ENCODE assay signal across 15 cellular contexts in genomic region chr3:190301591-190301990, GRCh38. TPM values are rescaled to one million over a fixed set of nuclear protein-coding genes. Genes with fewer than 3 reads are reported as not detected.
A peak's percentile ranks its signal among the peaks of the same experiment; 100 is the strongest.
DNase-seq lines count a peak whose midpoint lies in the region; FAIRE-seq and TF ChIP-seq lines count a peak whose summit lies in the region.
"Had no signal": no experiment of that assay in that cellular context is flagged by ENCODE, and none has a peak within 500 bp of the region (broad histone marks: within the 10 kb centered on the region; RNA-seq: fewer than 3 reads in every experiment).

No MANE protein-coding gene starts in this region.

- H3F3A ChIP-seq in GM23248 (ENCODE audit: insufficient read depth): no peaks in the 10 kb centered on the region

- no peaks in the 10 kb centered on the region for H3K36me3 Mint-ChIP-seq in chondrocyte (ENCODE audit: low read depth)

- H3K27me3 Mint-ChIP-seq in chondrocyte (ENCODE audit: low read depth): no peaks in the 10 kb centered on the region

- peak overlapping the region; percentile 57 for H3K27ac Mint-ChIP-seq in chondrocyte (ENCODE audit: unreplicated experiment)

- no peaks in the 10 kb centered on the region for H3K79me2 ChIP-seq in GM23248 (ENCODE audit: insufficient read depth)

- no peak overlapping the region for H3K4me2 ChIP-seq in GM23248 (ENCODE audit: unreplicated experiment)

- no peak for FAIRE-seq in RCC 7860 (lab: Jason Lieb, UNC)
- FAIRE-seq: kidney had no signal

- 23 to 28% methylated on average over 3 of the region's 3 CpGs for WGBS in GM23248 (ENCODE audit: low coverage in 1 of 2, low lambda C conversion rate in 2 of 2, missing lambda C conversion rate in 2 of 2), 2 experiments

- H3K4me1 ChIP-seq in GM23248 (ENCODE audit: insufficient read depth): peaks cover 36% of the 10 kb centered on the region

- H2AFZ ChIP-seq in GM23248: peak overlapping the region; percentile 59

- no peak overlapping the region for H3K4me3 Mint-ChIP-seq in chondrocyte (ENCODE audit: unreplicated experiment)

- no peak overlapping the region for H3K4me3 ChIP-seq in GM23248

- H4K20me1 ChIP-seq in GM23248 (ENCODE audit: insufficient read depth): no peaks in the 10 kb centered on the region

- H3K36me3 ChIP-seq in GM23248 (ENCODE audit: low read depth): no peaks in the 10 kb centered on the region

- DNase-seq in AML-193 (lab: John Stamatoyannopoulos, UW): peak; percentile 31 to 50
- no peak for DNase-seq in GM23248
- peak; percentile 31 for DNase-seq in SIG-M5 treated with dmso at 0.1 percent for 504 hours (lab: John Stamatoyannopoulos, UW; ENCODE audit: unreplicated experiment)
- no peak for DNase-seq in chondrocyte (ENCODE audit: low spot score)
- DNase-seq in RCC 7860 (ENCODE audit: low spot score): no peak
- no peak for DNase-seq in hepatic stellate cell (ENCODE audit: low spot score)
- DNase-seq in NK-92 (lab: John Stamatoyannopoulos, UW; ENCODE audit: unreplicated experiment): no peak
- DNase-seq in NCI-H2107 treated with DMSO at 0.1 percent for 48 hours (lab: John Stamatoyannopoulos, UW; ENCODE audit: unreplicated experiment): no peak
- DNase-seq: activated CD4-positive, alpha-beta T cell treated with anti-CD3 and anti-CD28 coated beads for 1 hour; activated gamma-delta T cell; foreskin fibroblast; IMR-90; kidney; NCI-H1694; stimulated activated CD4-positive, alpha-beta T cell treated with anti-CD3 and anti-CD28 coated beads, Interleukin-4, amount 100 ng/mL, for 1 hour had no signal

- no peaks in the 10 kb centered on the region for H3K9me2 ChIP-seq in GM23248 (ENCODE audit: insufficient read depth)

- TF ChIP-seq CTCF in chondrocyte (IDR thresholded peaks at IDR 0.05): no peak

- H3K9me3 ChIP-seq in GM23248 (ENCODE audit: low read depth): no peaks in the 10 kb centered on the region

- in situ Hi-C loops in GM23248 (cut with MboI): no loop called here

- no peaks in the 10 kb centered on the region for H3K9me3 Mint-ChIP-seq in chondrocyte (ENCODE audit: low read depth)

- H3K27ac ChIP-seq in GM23248: no peak overlapping the region

- H3K27me3 ChIP-seq in GM23248 (replicated peaks; ENCODE audit: insufficient read depth): no peaks in the 10 kb centered on the region

- H3K9ac ChIP-seq in GM23248: no peak overlapping the region

- peaks cover 25% of the 10 kb centered on the region for H3K4me1 Mint-ChIP-seq in chondrocyte (ENCODE audit: low read depth)

RNA-seq across cellular contexts. Expression of gene CLDN1, which starts 20.7 kb away (rescaled TPM):
- total RNA-seq in GM23248 (2014; rRNA removed; shearing (Covaris generic)): 0.32 and 0.38 TPM in 2 replicates
- 0.19 and 0.28 TPM in 2 replicates for polyA plus RNA-seq in GM23248 (2016; fragmentation: Nextera tagmentation; extraction: Ambion mirVana)
- 7.3 to 13.8 TPM (median 13.1 TPM) in 3 replicates for total RNA-seq in chondrocyte

Comparison
In these comparisons a context has a peak if more than half of its experiments do, and no peak if none do; other contexts are left out.
1. DNase-seq: peak in AML-193 (2 of 2) and SIG-M5 treated with dmso at 0.1 percent for 504 hours (single experiment); none in GM23248 (single experiment), chondrocyte (single experiment), RCC 7860 (single experiment), hepatic stellate cell (single experiment), NK-92 (single experiment) and NCI-H2107 treated with DMSO at 0.1 percent for 48 hours (single experiment).